In the genomic region with DNA sequence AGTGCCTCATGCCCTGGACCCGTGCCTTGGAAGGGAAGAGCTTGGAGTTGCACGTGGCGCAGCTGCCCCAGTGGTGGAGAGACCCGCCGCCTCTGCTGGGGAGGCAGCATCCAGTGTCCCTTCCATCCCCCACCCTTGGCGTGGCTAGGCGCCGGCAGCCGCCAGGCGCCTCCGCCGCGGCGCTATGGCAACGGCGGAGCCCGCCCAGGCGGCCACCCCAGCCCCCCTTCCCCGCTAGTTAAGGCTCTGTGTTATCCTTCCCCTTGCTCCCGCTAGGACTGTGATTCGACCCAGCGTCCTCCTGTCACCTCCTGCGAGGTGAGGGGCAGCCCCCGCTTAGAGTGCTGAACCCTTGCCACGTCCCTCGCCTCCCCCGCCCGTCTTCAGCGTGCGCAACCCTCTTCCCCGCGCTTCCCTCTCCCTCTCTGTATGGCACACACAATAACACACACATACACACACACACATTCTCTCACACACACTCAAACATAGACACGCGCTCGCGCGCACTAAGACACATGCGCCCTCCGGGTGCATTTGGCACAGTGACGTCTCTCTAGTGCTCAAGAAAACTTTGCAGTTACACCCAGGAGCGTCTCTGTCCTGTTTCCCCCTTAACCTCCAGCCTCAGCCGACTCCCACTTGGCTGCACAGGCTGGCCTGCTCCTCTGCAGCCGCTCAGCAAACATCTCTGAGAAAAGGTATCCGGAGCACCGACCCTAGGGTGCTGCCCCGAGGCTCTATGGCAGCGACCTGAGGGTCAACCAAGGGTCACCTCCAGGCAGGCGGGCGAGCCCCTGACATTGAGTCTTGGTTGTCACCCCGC, we compare ENCODE assay signal across 10 cellular contexts. TPM values are rescaled to one million over a fixed set of nuclear protein-coding genes. Genes with fewer than 3 reads are reported as not detected.
DNase-seq lines count a peak whose midpoint lies in the region; ATAC-seq lines count a peak whose summit lies in the region.
"Had no signal": no experiment of that assay in that cellular context is flagged by ENCODE, and none has a peak within 500 bp of the region (broad histone marks: within the 10 kb centered on the region; RNA-seq: fewer than 3 reads in every experiment).

No MANE protein-coding gene starts in this region.

- H3K9ac ChIP-seq in endocrine pancreas (ENCODE audit: control insufficient read depth, insufficient read depth, low read length): no peak overlapping the region

- WGBS in mesodermal cell (ENCODE audit: insufficient coverage in 2 of 2), 2 experiments: 6 to 8% methylated on average over 33 to 37 of the region's 50 CpGs

- no peak overlapping the region for H3K27ac ChIP-seq in mesodermal cell (ENCODE audit: low read depth, low read length, severe bottlenecking)

- peak overlapping the region; percentile 44 for H3K4me3 ChIP-seq in endocrine pancreas (ENCODE audit: control insufficient read depth, insufficient read depth, low read length)
- H3K4me3 ChIP-seq in mesodermal cell (ENCODE audit: extremely low read depth, insufficient read depth, low read length, poor library complexity, severe bottlenecking): peak overlapping the region; percentile 35

- H3K27me3 ChIP-seq in endocrine pancreas (ENCODE audit: control insufficient read depth, insufficient read depth, low read length): no peaks in the 10 kb centered on the region

- H3K4me1 ChIP-seq in endocrine pancreas (ENCODE audit: control insufficient read depth, insufficient read depth, low read length) (peaks cover 7% of the 10 kb centered on the region), mesodermal cell (ENCODE audit: control insufficient read depth, insufficient read depth, low read length, poor library complexity, severe bottlenecking) (peaks cover 5% of the 10 kb centered on the region)

- H3K9me3 ChIP-seq in endocrine pancreas (ENCODE audit: control insufficient read depth, low read length): no peaks in the 10 kb centered on the region
- H3K9me3 ChIP-seq in mesodermal cell (ENCODE audit: control insufficient read depth, low read length): no peaks in the 10 kb centered on the region

- ATAC-seq in HG02884 (IDR thresholded peaks at IDR 0.05; ENCODE audit: unreplicated experiment) (no peak), HG02588 (IDR thresholded peaks at IDR 0.05; ENCODE audit: unreplicated experiment) (no peak), GM21381 (IDR thresholded peaks at IDR 0.05; ENCODE audit: unreplicated experiment) (no peak)

- H3K36me3 ChIP-seq in endocrine pancreas (ENCODE audit: control insufficient read depth, insufficient read depth, low read length) (no peaks in the 10 kb centered on the region), mesodermal cell (ENCODE audit: control insufficient read depth, insufficient read depth, low read length) (no peaks in the 10 kb centered on the region)

- DNase-seq in DMS53 (lab: John Stamatoyannopoulos, UW) (peak; percentile 81), NCI-H1417 treated with DMSO at 0.1 percent for 48 hours (lab: John Stamatoyannopoulos, UW) (peak; percentile 11), HPDE6-E6E7 (ENCODE audit: extremely low spot score) (no peak)
- DNase-seq: activated CD4-positive, alpha-beta T cell treated with anti-CD3 and anti-CD28 coated beads for 1 hour; stimulated activated CD4-positive, alpha-beta T cell treated with anti-CD3 and anti-CD28 coated beads, Interleukin-2, amount 100 ng/mL, for 24 hours had no signal

RNA-seq across cellular contexts. Expression of a gene that starts 8.5 kb away (rescaled TPM):
- polyA plus RNA-seq in mesodermal cell (2013, experiment 1 of 2): 7.9 TPM
- 7.3 TPM for polyA plus RNA-seq in mesodermal cell (2013, experiment 2 of 2)
